Comparison of ENCODE assay signal across 8 cellular contexts in genomic region chr17:48841395-48841831, GRCh38.
DNase-seq lines count a peak whose midpoint lies in the region; ATAC-seq lines count a peak whose summit lies in the region.

No MANE protein-coding gene starts in this region.

- H3K36me3 Mint-ChIP-seq in stimulated activated naive CD8-positive, alpha-beta T cell treated with anti-CD3 and anti-CD28 coated beads, Interleukin-15, Interleukin-2, amounts not matched to agents 100 ng/mL and 50 ng/mL, for 24 hours (ENCODE audit: low read depth): peaks cover 32% of the 10 kb centered on the region

- no peaks in the 10 kb centered on the region for H3K27me3 Mint-ChIP-seq in stimulated activated naive CD8-positive, alpha-beta T cell treated with anti-CD3 and anti-CD28 coated beads, Interleukin-15, Interleukin-2, amounts not matched to agents 100 ng/mL and 50 ng/mL, for 24 hours

- peak; percentile 68 for ATAC-seq in GM21515 (IDR thresholded peaks at IDR 0.05; ENCODE audit: unreplicated experiment)

- DNase-seq in GF-D8 (lab: John Stamatoyannopoulos, UW) (peak; percentile 77), amniotic epithelial cell (ENCODE audit: low read depth) (peak; percentile 92), hippocampal formation (lab: John Stamatoyannopoulos, UW) (peak; percentile 8 to 75), NCI-H146 (lab: John Stamatoyannopoulos, UW) (no peak), DMS 273 treated with DMSO at 0.1 percent for 48 hours (lab: John Stamatoyannopoulos, UW) (no peak)

- H3K9me3 ChIP-seq in KOPT-K1 (ENCODE audit: insufficient read depth, low read length, poor library complexity, severe bottlenecking): no peaks in the 10 kb centered on the region

- peak overlapping the region; percentile 75 for H3K27ac Mint-ChIP-seq in stimulated activated naive CD8-positive, alpha-beta T cell treated with anti-CD3 and anti-CD28 coated beads, Interleukin-15, Interleukin-2, amounts not matched to agents 100 ng/mL and 50 ng/mL, for 24 hours

- H3K9me3 Mint-ChIP-seq in stimulated activated naive CD8-positive, alpha-beta T cell treated with anti-CD3 and anti-CD28 coated beads, Interleukin-15, Interleukin-2, amounts not matched to agents 100 ng/mL and 50 ng/mL, for 24 hours: no peaks in the 10 kb centered on the region

- H3K36me3 ChIP-seq in KOPT-K1 (ENCODE audit: insufficient read depth, low read length): peaks cover 42% of the 10 kb centered on the region

- peaks cover 64% of the 10 kb centered on the region for H3K4me1 Mint-ChIP-seq in stimulated activated naive CD8-positive, alpha-beta T cell treated with anti-CD3 and anti-CD28 coated beads, Interleukin-15, Interleukin-2, amounts not matched to agents 100 ng/mL and 50 ng/mL, for 24 hours (ENCODE audit: low read depth)

- H3K4me3 Mint-ChIP-seq in stimulated activated naive CD8-positive, alpha-beta T cell treated with anti-CD3 and anti-CD28 coated beads, Interleukin-15, Interleukin-2, amounts not matched to agents 100 ng/mL and 50 ng/mL, for 24 hours: peak overlapping the region; percentile 63

- peak overlapping the region; percentile 56 for H3K27ac ChIP-seq in KOPT-K1 (ENCODE audit: low read depth, low read length, poor library complexity, severe bottlenecking)

Comparison
In these comparisons a context has a peak if more than half of its experiments do, and no peak if none do; other contexts are left out.
1. DNase-seq: peak in GF-D8 (single experiment), amniotic epithelial cell (single experiment) and hippocampal formation (2 of 2); none in NCI-H146 (single experiment) and DMS 273 treated with DMSO at 0.1 percent for 48 hours (single experiment).